ENCODE assay signal across 1 cellular context in the genomic region with DNA sequence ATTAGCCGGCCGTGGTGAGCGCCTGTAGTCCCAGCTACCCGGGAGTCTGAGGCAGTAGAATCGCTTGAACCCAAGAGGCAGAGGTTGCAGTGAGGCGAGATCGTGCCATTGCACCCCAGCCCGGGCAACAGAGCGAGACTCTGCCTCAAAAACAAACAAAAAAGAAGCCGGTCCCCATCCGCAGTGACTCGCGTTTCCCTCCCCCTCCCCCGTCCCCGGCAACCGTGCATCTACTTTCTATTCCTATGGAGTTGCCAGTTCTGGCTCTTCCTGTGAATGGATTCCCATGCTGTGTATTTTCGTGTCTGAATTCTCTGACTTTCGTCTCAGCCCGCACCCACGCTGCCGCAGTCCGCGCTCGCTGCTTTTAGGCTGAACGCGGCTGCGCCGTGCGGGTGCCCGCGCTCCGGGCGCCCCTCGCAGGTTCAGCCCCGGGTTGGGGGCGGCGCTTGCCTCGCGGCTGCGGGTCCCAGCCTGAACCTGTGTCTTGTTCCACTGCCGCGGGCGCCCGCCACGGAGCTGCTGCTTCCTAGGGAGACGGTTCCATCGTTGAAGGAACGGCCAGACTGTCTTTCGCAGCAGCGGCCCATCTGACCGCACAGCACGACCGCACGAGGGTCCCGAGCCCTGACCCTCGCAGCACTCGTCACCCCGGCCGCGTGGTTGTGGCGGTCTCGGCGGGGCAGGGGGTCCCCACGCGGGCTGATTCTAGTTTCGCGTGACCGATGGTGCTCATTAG.
TF ChIP-seq lines count a peak whose summit lies in the region.

No MANE protein-coding gene starts in this region.

TF ChIP-seq in HepG2, 621 proteins besides CTCF, POLR2A, EP300 and RAD21 (continued from another document and continues in another):
- TF ChIP-seq PBX3 (CRISPR knock-in tag; IDR thresholded peaks at IDR 0.05; ENCODE audit: borderline replicate concordance) (0 out of 2 replicates have a peak, but pooled peaks have one; percentile 43), ZFYVE20 (CRISPR knock-in tag; IDR thresholded peaks at IDR 0.05; ENCODE audit: borderline replicate concordance, low read depth) (peak; percentile 90; the same call in 1 of the 2 replicates), XRCC5 (optimal IDR thresholded peaks at IDR 0.05; ENCODE audit: low read length) (peak; percentile 62), ZNF891 (CRISPR knock-in tag; IDR thresholded peaks at IDR 0.05) (peak; percentile 74), ZNF441 (CRISPR knock-in tag; IDR thresholded peaks at IDR 0.05; ENCODE audit: borderline replicate concordance) (peak; percentile 55; the same call in 1 of the 2 replicates), ZNF275 (CRISPR knock-in tag; IDR thresholded peaks at IDR 0.05; ENCODE audit: borderline replicate concordance) (peak; percentile 42; the same call in 1 of the 2 replicates), ZBTB10 (CRISPR knock-in tag; IDR thresholded peaks at IDR 0.05; ENCODE audit: borderline replicate concordance) (no peak; the same call in 1 of the 2 replicates), ZNF205 (CRISPR knock-in tag; IDR thresholded peaks at IDR 0.05) (peak; percentile 73), ZBTB21 (CRISPR knock-in tag; IDR thresholded peaks at IDR 0.05) (no peak), ZNF784 (CRISPR knock-in tag; IDR thresholded peaks at IDR 0.05; ENCODE audit: borderline replicate concordance) (no peak; the same call in 1 of the 2 replicates), ZFY (CRISPR knock-in tag; IDR thresholded peaks at IDR 0.05) (peak; percentile 67), NR2F2 (IDR thresholded peaks at IDR 0.05; ENCODE audit: borderline replicate concordance, low read depth) (no peak; the same call in 1 of the 2 replicates), ZNF510 (CRISPR knock-in tag; IDR thresholded peaks at IDR 0.05; ENCODE audit: low read depth) (peak; percentile 91; the same call in 1 of the 2 replicates), TOPORS (CRISPR knock-in tag; IDR thresholded peaks at IDR 0.05) (peak; percentile 62; the same call in 1 of the 2 replicates), SALL2 (CRISPR knock-in tag; IDR thresholded peaks at IDR 0.05) (peak; percentile 45; the same call in 1 of the 2 replicates), MTF1 (CRISPR knock-in tag; IDR thresholded peaks at IDR 0.05) (0 out of 2 replicates have a peak, but pooled peaks have one; percentile 41), ZBTB20 (CRISPR knock-in tag; IDR thresholded peaks at IDR 0.05; ENCODE audit: borderline replicate concordance, low read depth) (peak; percentile 51; the same call in 1 of the 2 replicates), TMF1 (CRISPR knock-in tag; IDR thresholded peaks at IDR 0.05; ENCODE audit: low read depth) (peak; percentile 32), SOX13 (IDR thresholded peaks at IDR 0.05) (no peak; the same call in 1 of the 2 replicates), SOX13 (CRISPR knock-in tag; conservative IDR thresholded peaks at IDR 0.05 in 1 of 2, IDR thresholded peaks at IDR 0.05 in 1 of 2) (peak in 1 of 2 experiments; percentile 48; a peak in 2 of 4 replicates), MXD3 (CRISPR knock-in tag; IDR thresholded peaks at IDR 0.05) (peak; percentile 90), HMGXB4 (CRISPR knock-in tag; IDR thresholded peaks at IDR 0.05; ENCODE audit: borderline replicate concordance in 1 of 2, low read depth in 1 of 2) (peak; percentile 51 to 90; a peak in 3 of 4 replicates), ELF4 (CRISPR knock-in tag; IDR thresholded peaks at IDR 0.05; ENCODE audit: borderline replicate concordance) (peak; percentile 62; the same call in 1 of the 2 replicates), RFXANK (CRISPR knock-in tag; IDR thresholded peaks at IDR 0.05) (peak; percentile 34; the same call in 1 of the 2 replicates), BRF2 (CRISPR knock-in tag; IDR thresholded peaks at IDR 0.05) (0 out of 2 replicates have a peak, but pooled peaks have one; percentile 78), MTERF4 (CRISPR knock-in tag; IDR thresholded peaks at IDR 0.05) (no peak), ZBTB8A (CRISPR knock-in tag; IDR thresholded peaks at IDR 0.05; ENCODE audit: borderline replicate concordance, low read depth) (peak; percentile 84), NPAS2 (CRISPR knock-in tag; IDR thresholded peaks at IDR 0.05; ENCODE audit: borderline replicate concordance) (no peak)
- TF ChIP-seq, protein P1, sequence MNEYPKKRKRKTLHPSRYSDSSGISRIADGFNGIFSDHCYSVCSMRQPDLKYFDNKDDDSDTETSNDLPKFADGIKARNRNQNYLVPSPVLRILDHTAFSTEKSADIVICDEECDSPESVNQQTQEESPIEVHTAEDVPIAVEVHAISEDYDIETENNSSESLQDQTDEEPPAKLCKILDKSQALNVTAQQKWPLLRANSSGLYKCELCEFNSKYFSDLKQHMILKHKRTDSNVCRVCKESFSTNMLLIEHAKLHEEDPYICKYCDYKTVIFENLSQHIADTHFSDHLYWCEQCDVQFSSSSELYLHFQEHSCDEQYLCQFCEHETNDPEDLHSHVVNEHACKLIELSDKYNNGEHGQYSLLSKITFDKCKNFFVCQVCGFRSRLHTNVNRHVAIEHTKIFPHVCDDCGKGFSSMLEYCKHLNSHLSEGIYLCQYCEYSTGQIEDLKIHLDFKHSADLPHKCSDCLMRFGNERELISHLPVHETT (CRISPR knock-in tag; conservative IDR thresholded peaks at IDR 0.05) = 0 out of 2 replicates have a peak, but pooled peaks have one; percentile 24
- TF ChIP-seq, protein P2, sequence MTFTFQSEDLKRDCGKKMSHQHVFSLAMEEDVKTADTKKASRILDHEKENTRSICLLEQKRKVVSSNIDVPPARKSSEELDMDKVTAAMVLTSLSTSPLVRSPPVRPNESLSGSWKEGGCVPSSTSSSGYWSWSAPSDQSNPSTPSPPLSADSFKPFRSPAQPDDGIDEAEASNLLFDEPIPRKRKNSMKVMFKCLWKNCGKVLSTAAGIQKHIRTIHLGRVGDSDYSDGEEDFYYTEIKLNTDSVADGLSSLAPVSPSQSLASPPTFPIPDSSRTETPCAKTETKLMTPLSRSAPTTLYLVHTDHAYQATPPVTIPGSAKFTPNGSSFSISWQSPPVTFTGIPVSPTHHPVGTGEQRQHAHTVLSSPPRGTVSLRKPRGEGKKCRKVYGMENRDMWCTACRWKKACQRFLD (CRISPR knock-in tag; IDR thresholded peaks at IDR 0.05; ENCODE audit: borderline replicate concordance) = 0 out of 2 replicates have a peak, but pooled peaks have one; percentile 81
- TF ChIP-seq, protein P3, sequence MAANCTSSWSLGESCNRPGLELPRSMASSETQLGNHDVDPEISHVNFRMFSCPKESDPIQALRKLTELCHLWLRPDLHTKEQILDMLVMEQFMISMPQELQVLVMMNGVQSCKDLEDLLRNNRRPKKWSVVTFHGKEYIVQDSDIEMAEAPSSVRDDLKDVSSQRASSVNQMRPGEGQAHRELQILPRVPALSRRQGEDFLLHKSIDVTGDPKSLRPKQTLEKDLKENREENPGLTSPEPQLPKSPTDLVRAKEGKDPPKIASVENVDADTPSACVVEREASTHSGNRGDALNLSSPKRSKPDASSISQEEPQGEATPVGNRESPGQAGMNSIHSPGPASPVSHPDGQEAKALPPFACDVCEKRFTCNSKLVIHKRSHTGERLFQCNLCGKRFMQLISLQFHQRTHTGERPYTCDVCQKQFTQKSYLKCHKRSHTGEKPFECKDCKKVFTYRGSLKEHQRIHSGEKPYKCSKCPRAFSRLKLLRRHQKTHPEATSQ (CRISPR knock-in tag; IDR thresholded peaks at IDR 0.05; ENCODE audit: borderline replicate concordance) = peak; percentile 85; the same call in 1 of the 2 replicates
- TF ChIP-seq, protein P4, sequence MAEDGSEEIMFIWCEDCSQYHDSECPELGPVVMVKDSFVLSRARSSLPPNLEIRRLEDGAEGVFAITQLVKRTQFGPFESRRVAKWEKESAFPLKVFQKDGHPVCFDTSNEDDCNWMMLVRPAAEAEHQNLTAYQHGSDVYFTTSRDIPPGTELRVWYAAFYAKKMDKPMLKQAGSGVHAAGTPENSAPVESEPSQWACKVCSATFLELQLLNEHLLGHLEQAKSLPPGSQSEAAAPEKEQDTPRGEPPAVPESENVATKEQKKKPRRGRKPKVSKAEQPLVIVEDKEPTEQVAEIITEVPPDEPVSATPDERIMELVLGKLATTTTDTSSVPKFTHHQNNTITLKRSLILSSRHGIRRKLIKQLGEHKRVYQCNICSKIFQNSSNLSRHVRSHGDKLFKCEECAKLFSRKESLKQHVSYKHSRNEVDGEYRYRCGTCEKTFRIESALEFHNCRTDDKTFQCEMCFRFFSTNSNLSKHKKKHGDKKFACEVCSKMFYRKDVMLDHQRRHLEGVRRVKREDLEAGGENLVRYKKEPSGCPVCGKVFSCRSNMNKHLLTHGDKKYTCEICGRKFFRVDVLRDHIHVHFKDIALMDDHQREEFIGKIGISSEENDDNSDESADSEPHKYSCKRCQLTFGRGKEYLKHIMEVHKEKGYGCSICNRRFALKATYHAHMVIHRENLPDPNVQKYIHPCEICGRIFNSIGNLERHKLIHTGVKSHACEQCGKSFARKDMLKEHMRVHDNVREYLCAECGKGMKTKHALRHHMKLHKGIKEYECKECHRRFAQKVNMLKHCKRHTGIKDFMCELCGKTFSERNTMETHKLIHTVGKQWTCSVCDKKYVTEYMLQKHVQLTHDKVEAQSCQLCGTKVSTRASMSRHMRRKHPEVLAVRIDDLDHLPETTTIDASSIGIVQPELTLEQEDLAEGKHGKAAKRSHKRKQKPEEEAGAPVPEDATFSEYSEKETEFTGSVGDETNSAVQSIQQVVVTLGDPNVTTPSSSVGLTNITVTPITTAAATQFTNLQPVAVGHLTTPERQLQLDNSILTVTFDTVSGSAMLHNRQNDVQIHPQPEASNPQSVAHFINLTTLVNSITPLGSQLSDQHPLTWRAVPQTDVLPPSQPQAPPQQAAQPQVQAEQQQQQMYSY (CRISPR knock-in tag; IDR thresholded peaks at IDR 0.05) = no peak
